ENCODE assay signal across 30 cellular contexts in the genomic region with DNA sequence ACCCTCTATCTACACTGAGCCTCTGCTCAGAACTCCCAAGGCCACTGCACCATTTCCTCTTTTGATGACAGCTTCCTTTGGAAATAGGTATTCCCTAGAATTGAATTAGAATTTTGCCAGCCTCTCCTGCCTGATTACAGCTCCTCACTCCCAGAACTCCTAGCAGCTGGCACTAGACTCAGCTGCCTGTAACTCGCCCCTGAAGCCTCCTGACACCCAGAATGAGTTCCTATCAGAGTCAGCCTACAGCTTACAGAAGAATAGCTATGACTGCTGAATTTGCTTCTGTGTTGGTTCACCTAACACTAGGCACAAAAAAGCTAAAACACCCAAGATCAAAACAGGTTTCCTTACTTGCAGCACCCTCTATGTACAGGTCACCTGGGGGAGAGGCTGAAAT.
"Had no signal": no experiment of that assay in that cellular context is flagged by ENCODE, and none has a peak within 500 bp of the region (broad histone marks: within the 10 kb centered on the region; RNA-seq: fewer than 3 reads in every experiment).

No MANE protein-coding gene starts in this region.

- H3K27me3 Mint-ChIP-seq: activated naive CD8-positive, alpha-beta T cell treated with anti-CD3 and anti-CD28 coated beads for 36 hours; dendritic cell treated with granulocyte-macrophage colony-stimulating factor and Interleukin-4, amounts not matched to agents 40 ng/mL and 50 ng/mL, for 4 days; natural killer cell treated with Interleukin-12 subunit alpha and Interleukin-12 subunit beta and Interleukin-15 and Interleukin-18, amount 100 ng/mL, for 72 hours had no signal

- H3K4me1 Mint-ChIP-seq: activated naive CD8-positive, alpha-beta T cell treated with anti-CD3 and anti-CD28 coated beads for 36 hours; central memory CD8-positive, alpha-beta T cell; immature natural killer cell had no signal

- H3K27ac Mint-ChIP-seq: activated naive CD4-positive, alpha-beta T cell treated with anti-CD3 and anti-CD28 coated beads for 36 hours; activated naive CD8-positive, alpha-beta T cell treated with anti-CD3 and anti-CD28 coated beads for 36 hours; dendritic cell treated with granulocyte-macrophage colony-stimulating factor and Interleukin-4, amounts not matched to agents 40 ng/mL and 50 ng/mL, for 4 days; immature natural killer cell; natural killer cell treated with Interleukin-12 subunit alpha and Interleukin-12 subunit beta and Interleukin-15 and Interleukin-18, amount 100 ng/mL, for 72 hours; progenitor cell of endocrine pancreas; T-helper 1 cell treated with Interleukin-12 subunit alpha and Interleukin-12 subunit beta and Interleukin-4 antibody, amounts not matched to agents 30 μg/mL and 1 μg/mL, for 36 hours; type B pancreatic cell had no signal

- H3K9me3 ChIP-seq: esophagus squamous epithelium, lower lobe of right lung, mucosa of descending colon, ovary, thoracic aorta, uterus had no signal

- H3K4me3 ChIP-seq: esophagus squamous epithelium, lower lobe of right lung, mucosa of descending colon, ovary, thoracic aorta, uterus had no signal

- H3K27ac ChIP-seq: lower lobe of right lung, ovary, thoracic aorta, VCaP had no signal

- H3K4me3 Mint-ChIP-seq: activated naive CD4-positive, alpha-beta T cell treated with anti-CD3 and anti-CD28 coated beads for 36 hours; activated naive CD8-positive, alpha-beta T cell treated with anti-CD3 and anti-CD28 coated beads for 36 hours; central memory CD8-positive, alpha-beta T cell; dendritic cell treated with granulocyte-macrophage colony-stimulating factor and Interleukin-4, amounts not matched to agents 40 ng/mL and 50 ng/mL, for 4 days; immature natural killer cell; natural killer cell treated with Interleukin-12 subunit alpha and Interleukin-12 subunit beta and Interleukin-15 and Interleukin-18, amount 100 ng/mL, for 72 hours; T-helper 1 cell treated with Interleukin-12 subunit alpha and Interleukin-12 subunit beta and Interleukin-4 antibody, amounts not matched to agents 30 μg/mL and 1 μg/mL, for 36 hours; type B pancreatic cell had no signal

- H3K27me3 ChIP-seq: esophagus squamous epithelium, ovary, uterus had no signal

- H3K36me3 Mint-ChIP-seq: activated naive CD8-positive, alpha-beta T cell treated with anti-CD3 and anti-CD28 coated beads for 36 hours; immature natural killer cell; natural killer cell treated with Interleukin-12 subunit alpha and Interleukin-12 subunit beta and Interleukin-15 and Interleukin-18, amount 100 ng/mL, for 72 hours; type B pancreatic cell had no signal

- H3K9me3 Mint-ChIP-seq: activated naive CD8-positive, alpha-beta T cell treated with anti-CD3 and anti-CD28 coated beads for 36 hours; dendritic cell treated with granulocyte-macrophage colony-stimulating factor and Interleukin-4, amounts not matched to agents 40 ng/mL and 50 ng/mL, for 4 days; immature natural killer cell; natural killer cell treated with Interleukin-12 subunit alpha and Interleukin-12 subunit beta and Interleukin-15 and Interleukin-18, amount 100 ng/mL, for 72 hours; T-helper 1 cell treated with Interleukin-12 subunit alpha and Interleukin-12 subunit beta and Interleukin-4 antibody, amounts not matched to agents 30 μg/mL and 1 μg/mL, for 36 hours; type B pancreatic cell had no signal

- H3K4me1 ChIP-seq: lower lobe of right lung had no signal

- DNase-seq: activated CD4-positive, alpha-beta T cell treated with anti-CD3 and anti-CD28 coated beads for 48 hours; activated CD4-positive, alpha-beta T cell treated with anti-CD3 and anti-CD28 coated beads, Interleukin-2, amount 50 U/mL, for 48 hours; activated CD8-positive, alpha-beta memory T cell treated with anti-CD3 and anti-CD28 coated beads for 24 hours; activated effector memory CD4-positive, alpha-beta T cell treated with Interleukin-2 at 50 U/mL for 16 hours; activated naive CD4-positive, alpha-beta T cell treated with anti-CD3 and anti-CD28 coated beads for 36 hours; activated naive CD8-positive, alpha-beta T cell treated with anti-CD3 and anti-CD28 coated beads for 36 hours; effector CD4-positive, alpha-beta T cell; esophagus squamous epithelium; glutamatergic neuron; immature natural killer cell; kidney; lower lobe of right lung; mesenchymal stem cell; mucosa of descending colon; ovary; stimulated activated CD4-positive, alpha-beta T cell treated with anti-CD3 and anti-CD28 coated beads, Interleukin-15, amount 100 ng/mL, for 24 hours; stimulated activated CD4-positive, alpha-beta T cell treated with anti-CD3 and anti-CD28 coated beads, Interleukin-2, amount 100 ng/mL, for 24 hours; stimulated activated naive CD4-positive, alpha-beta T cell; SW 1271; T-helper 9 cell; uterus had no signal

- H3K36me3 ChIP-seq: esophagus squamous epithelium, lower lobe of right lung, ovary, thoracic aorta, uterus had no signal

- ATAC-seq: activated CD4-positive, CD25-positive, alpha-beta regulatory T cell treated with anti-CD3 and anti-CD28 coated beads, Interleukin-2, amount 50 U/mL, for 24 hours; lower lobe of right lung; mucosa of descending colon had no signal
